1 cellular context compared by ENCODE assay signal in genomic region chr11:44978279-44978960, GRCh38.
TF ChIP-seq lines count a peak whose summit lies in the region.

No MANE protein-coding gene starts in this region.

TF ChIP-seq in H1, 55 proteins besides CTCF, POLR2A, EP300 and RAD21:
- TF ChIP-seq ASH2L (IDR thresholded peaks at IDR 0.05; ENCODE audit: low read length) (no peak), HDAC2 (IDR thresholded peaks at IDR 0.05; ENCODE audit: borderline replicate concordance in 1 of 2, low read depth in 2 of 2, low read length in 2 of 2) (no peak), EZH2 (IDR thresholded peaks at IDR 0.05; ENCODE audit: low read depth, low read length, severe bottlenecking) (no peak), USF2 (IDR thresholded peaks at IDR 0.05; ENCODE audit: low read length) (no peak), JUN (IDR thresholded peaks at IDR 0.05; ENCODE audit: low read depth, low read length) (no peak), JUND (IDR thresholded peaks at IDR 0.05; ENCODE audit: low read length) (no peak), CHD1 (IDR thresholded peaks at IDR 0.05; ENCODE audit: low read depth, low read length) (no peak), TCF12 (IDR thresholded peaks at IDR 0.05; ENCODE audit: low read depth, low read length) (no peak), YY1 (IDR thresholded peaks at IDR 0.05; ENCODE audit: low read depth, low read length) (no peak), SIRT6 (IDR thresholded peaks at IDR 0.05; ENCODE audit: low read length) (no peak), FOSL1 (IDR thresholded peaks at IDR 0.05; ENCODE audit: insufficient read depth, low read depth, low read length) (no peak), RBBP5 (IDR thresholded peaks at IDR 0.05; ENCODE audit: borderline replicate concordance, low read depth, low read length) (no peak)
TF ChIP-seq in H1: peak in this region for 0.
